In the genomic region with DNA sequence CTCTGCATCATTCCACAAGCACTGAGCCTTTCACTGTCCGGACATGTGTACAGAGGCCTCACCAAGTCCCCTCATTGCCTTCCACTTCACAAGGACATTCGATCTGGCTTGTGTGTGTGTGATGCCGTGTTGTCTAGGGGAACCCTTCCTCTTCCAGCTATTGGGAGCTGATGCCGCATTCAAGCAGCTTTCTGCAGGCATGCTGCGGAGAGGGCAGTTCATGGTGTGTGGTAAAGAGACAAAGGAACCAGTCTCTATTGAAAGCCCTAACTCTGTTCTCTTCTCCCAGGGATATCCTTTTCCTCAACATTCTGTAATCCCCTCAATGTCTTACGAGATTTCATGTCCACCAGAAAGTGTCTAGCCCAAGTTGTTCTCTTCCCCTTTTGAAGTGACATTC, we compare ENCODE assay signal across 17 cellular contexts.
"Had no signal": no experiment of that assay in that cellular context is flagged by ENCODE, and none has a peak within 500 bp of the region (broad histone marks: within the 10 kb centered on the region; RNA-seq: fewer than 3 reads in every experiment).

No MANE protein-coding gene starts in this region.

- H3K36me3 Mint-ChIP-seq: activated CD4-positive, alpha-beta memory T cell treated with anti-CD3 and anti-CD28 coated beads for 36 hours had no signal

- ATAC-seq: activated CD4-positive, alpha-beta T cell treated with anti-CD3 and anti-CD28 coated beads for 36 hours; body of pancreas; psoas muscle had no signal

- H3K4me3 Mint-ChIP-seq: activated CD4-positive, alpha-beta memory T cell treated with anti-CD3 and anti-CD28 coated beads for 36 hours; activated CD4-positive, alpha-beta T cell treated with anti-CD3 and anti-CD28 coated beads for 36 hours; activated naive CD8-positive, alpha-beta T cell treated with anti-CD3 and anti-CD28 coated beads for 36 hours; nephron had no signal

- H3K9me3 Mint-ChIP-seq: activated CD4-positive, alpha-beta memory T cell treated with anti-CD3 and anti-CD28 coated beads for 36 hours; activated naive CD8-positive, alpha-beta T cell treated with anti-CD3 and anti-CD28 coated beads for 36 hours had no signal

- DNase-seq: activated CD4-positive, alpha-beta memory T cell treated with anti-CD3 and anti-CD28 coated beads for 36 hours; activated CD4-positive, alpha-beta T cell treated with anti-CD3 and anti-CD28 coated beads for 36 hours; activated gamma-delta T cell; activated naive CD8-positive, alpha-beta T cell treated with anti-CD3 and anti-CD28 coated beads for 36 hours; activated T-cell treated with anti-CD3 and anti-CD28 coated beads, Interleukin-2, amount 50 U/mL, for 48 hours; amygdala; body of pancreas; central memory CD4-positive, alpha-beta T cell; esophagus squamous epithelium; hypothalamus; mesendoderm; psoas muscle; sigmoid colon; spleen; stomach; WERI-Rb-1 had no signal

- H3K27me3 Mint-ChIP-seq: activated CD4-positive, alpha-beta memory T cell treated with anti-CD3 and anti-CD28 coated beads for 36 hours; activated CD4-positive, alpha-beta T cell treated with anti-CD3 and anti-CD28 coated beads for 36 hours; activated naive CD8-positive, alpha-beta T cell treated with anti-CD3 and anti-CD28 coated beads for 36 hours had no signal

- H3K27ac Mint-ChIP-seq: activated CD4-positive, alpha-beta memory T cell treated with anti-CD3 and anti-CD28 coated beads for 36 hours; activated CD4-positive, alpha-beta T cell treated with anti-CD3 and anti-CD28 coated beads for 36 hours; activated naive CD8-positive, alpha-beta T cell treated with anti-CD3 and anti-CD28 coated beads for 36 hours had no signal
